ENCODE assay signal across 10 cellular contexts in genomic region chr19:8149261-8150094, GRCh38. TPM values are rescaled to one million over a fixed set of nuclear protein-coding genes. Genes with fewer than 3 reads are reported as not detected.
DNase-seq lines count a peak whose midpoint lies in the region; ATAC-seq, FAIRE-seq and TF ChIP-seq lines count a peak whose summit lies in the region.
"Had no signal": no experiment of that assay in that cellular context is flagged by ENCODE, and none has a peak within 500 bp of the region (broad histone marks: within the 10 kb centered on the region; RNA-seq: fewer than 3 reads in every experiment).

Gene FBN3, minus strand, starts transcription at chr19:8149592. Its CDS starts 2,112 bp downstream, at chr19:8147480.

- FAIRE-seq in GM12892 (lab: Jason Lieb, UNC): no peak
- FAIRE-seq: endometrium had no signal

- peak within 1 kb of the TSS; percentile 81 to 84 (median 83) for H3K4me3 Mint-ChIP-seq in brain
- peak within 1 kb of the TSS; percentile 58 to 88 (median 70) for H3K4me3 Mint-ChIP-seq in naive B cell

- H3K9me3 Mint-ChIP-seq in brain: peaks cover 0 to 5% (median 0%) of the 10 kb centered on the region in 5 experiments
- H3K9me3 Mint-ChIP-seq in naive B cell: peaks cover 0 to 3% (median 0%) of the 10 kb centered on the region in 7 donors

- no peak for TF ChIP-seq POLR2A in GM12892 (IDR thresholded peaks at IDR 0.05; ENCODE audit: low read depth, low read length)

- H3K27me3 Mint-ChIP-seq in brain (peaks cover 14% of the 10 kb centered on the region), naive B cell (peaks cover 39 to 86% (median 64%) of the 10 kb centered on the region in 3 donors)

- peak within 1 kb of the TSS; percentile 23 to 87 (median 83) for H3K27ac Mint-ChIP-seq in brain
- peak within 1 kb of the TSS in 2 of 6 donors; percentile 33 to 47 for H3K27ac Mint-ChIP-seq in naive B cell

- peak; percentile 15 for DNase-seq in AG20443 (ENCODE audit: low spot score)
- DNase-seq in GM12892 (ENCODE audit: insufficient read length): peak; percentile 25
- DNase-seq in naive B cell: no peak
- no peak for DNase-seq in NK-92 treated with Interleukin-12 subunit alpha and Interleukin-12 subunit beta, amount 100 ng/mL, for 24 hours (lab: John Stamatoyannopoulos, UW)
- DNase-seq in omental fat pad (ENCODE audit: low spot score): no peak
- DNase-seq in activated gamma-delta T cell (lab: John Stamatoyannopoulos, UW): no peak
- DNase-seq in germinal center (ENCODE audit: low spot score): no peak

- TF ChIP-seq CTCF in brain (conservative IDR thresholded peaks at IDR 0.05): no peak
- TF ChIP-seq CTCF in omental fat pad (IDR thresholded peaks at IDR 0.05): no peak

- H3K36me3 Mint-ChIP-seq in brain (no peaks in the 10 kb centered on the region), naive B cell (peaks cover 0 to 8% of the 10 kb centered on the region in 2 donors)

- ATAC-seq in naive B cell (ENCODE audit: low read depth in 2 of 2) (peak; percentile 37 to 52), omental fat pad (ENCODE audit: low FRiP score) (no peak)

- peaks cover 27% of the 10 kb centered on the region for H3K4me1 Mint-ChIP-seq in brain
- H3K4me1 Mint-ChIP-seq in naive B cell: peaks cover 13 to 21% (median 16%) of the 10 kb centered on the region in 3 donors

RNA-seq across cellular contexts. Expression of gene FBN3, which starts in this region (rescaled TPM):
- 0.02 TPM for polyA plus RNA-seq in GM12892 (2012; ENCODE audit: missing spikeins)
- polyA plus RNA-seq in brain (ENCODE audit: insufficient read depth, low read depth, low replicate concordance) (4.5 TPM), naive B cell (ENCODE audit: low read depth in 6 of 6) (not detected)
- total RNA-seq in omental fat pad: not detected
- total RNA-seq: Daoy had no signal

Comparison
In these comparisons a context has a peak if more than half of its experiments do, and no peak if none do; other contexts are left out.
1. Peak in ATAC-seq in naive B cell; RNA of the gene not detected or under 1 TPM.
2. DNase-seq: peak in AG20443 (single experiment) and GM12892 (single experiment); none in naive B cell (single experiment), NK-92 treated with Interleukin-12 subunit alpha and Interleukin-12 subunit beta, amount 100 ng/mL, for 24 hours (single experiment), omental fat pad (single experiment), activated gamma-delta T cell (single experiment) and germinal center (single experiment).